10 cellular contexts compared by ENCODE assay signal in genomic region chr17:33234930-33235685, GRCh38. TPM values are rescaled to one million over a fixed set of nuclear protein-coding genes. Genes with fewer than 3 reads are reported as not detected.
DNase-seq lines count a peak whose midpoint lies in the region; ATAC-seq and TF ChIP-seq lines count a peak whose summit lies in the region.
"Had no signal": no experiment of that assay in that cellular context is flagged by ENCODE, and none has a peak within 500 bp of the region (broad histone marks: within the 10 kb centered on the region; RNA-seq: fewer than 3 reads in every experiment).

No MANE protein-coding gene starts in this region.

- no peak overlapping the region for H3K4me3 Mint-ChIP-seq in activated naive CD4-positive, alpha-beta T cell treated with anti-CD3 and anti-CD28 coated beads for 36 hours
- no peak overlapping the region for H3K4me3 Mint-ChIP-seq in activated naive CD4-positive, alpha-beta T cell treated with anti-CD3 and anti-CD28 coated beads, Interleukin-2, amount 10 ng/mL, durations not matched to agents 7 days and 5 days
- H3K4me3 Mint-ChIP-seq: activated B cell treated with CpG ODN at 0.5 μM for 24 hours; stimulated activated naive B cell treated with anti-CD40 and anti-IgM and Interleukin-4, amounts not matched to agents 10 μg/mL and 1 μg/mL and 100 μg/mL, for 72 hours had no signal

- ATAC-seq in HG03196 (IDR thresholded peaks at IDR 0.05; ENCODE audit: unreplicated experiment): no peak
- no peak for ATAC-seq in HG03442 (IDR thresholded peaks at IDR 0.05; ENCODE audit: unreplicated experiment)

- TF ChIP-seq EP300 in transverse colon (IDR thresholded peaks at IDR 0.05; ENCODE audit: low read depth): no peak

- H3K27me3 Mint-ChIP-seq in activated naive CD4-positive, alpha-beta T cell treated with anti-CD3 and anti-CD28 coated beads for 36 hours (ENCODE audit: low read depth): peaks cover 2% of the 10 kb centered on the region
- H3K27me3 Mint-ChIP-seq in activated naive CD4-positive, alpha-beta T cell treated with anti-CD3 and anti-CD28 coated beads, Interleukin-2, amount 10 ng/mL, durations not matched to agents 7 days and 5 days: peaks cover 1% of the 10 kb centered on the region

- no peak for TF ChIP-seq CTCF in brain microvascular endothelial cell (IDR thresholded peaks at IDR 0.05; ENCODE audit: low read depth, low read length, missing control alignments)
- no peak for TF ChIP-seq CTCF in transverse colon (IDR thresholded peaks at IDR 0.05)

- no peaks in the 10 kb centered on the region for H3K9me3 Mint-ChIP-seq in activated naive CD4-positive, alpha-beta T cell treated with anti-CD3 and anti-CD28 coated beads for 36 hours
- no peaks in the 10 kb centered on the region for H3K9me3 Mint-ChIP-seq in activated naive CD4-positive, alpha-beta T cell treated with anti-CD3 and anti-CD28 coated beads, Interleukin-2, amount 10 ng/mL, durations not matched to agents 7 days and 5 days
- H3K9me3 Mint-ChIP-seq: activated B cell treated with CpG ODN at 0.5 μM for 24 hours; stimulated activated naive B cell treated with anti-CD40 and anti-IgM and Interleukin-4, amounts not matched to agents 10 μg/mL and 1 μg/mL and 100 μg/mL, for 72 hours had no signal

- H3K4me3 ChIP-seq in brain microvascular endothelial cell (ENCODE audit: low read depth, low read length) (no peak overlapping the region), transverse colon (no peak overlapping the region)

- H3K27ac Mint-ChIP-seq in activated naive CD4-positive, alpha-beta T cell treated with anti-CD3 and anti-CD28 coated beads for 36 hours: no peak overlapping the region
- no peak overlapping the region for H3K27ac Mint-ChIP-seq in activated naive CD4-positive, alpha-beta T cell treated with anti-CD3 and anti-CD28 coated beads, Interleukin-2, amount 10 ng/mL, durations not matched to agents 7 days and 5 days
- H3K27ac Mint-ChIP-seq: activated B cell treated with CpG ODN at 0.5 μM for 24 hours; stimulated activated naive B cell treated with anti-CD40 and anti-IgM and Interleukin-4, amounts not matched to agents 10 μg/mL and 1 μg/mL and 100 μg/mL, for 72 hours had no signal

- H3K4me1 ChIP-seq in transverse colon: peaks cover 5 to 15% (median 10%) of the 10 kb centered on the region in 4 donors

- CTCF ChIA-PET in activated naive CD4-positive, alpha-beta T cell treated with anti-CD3 and anti-CD28 coated beads for 36 hours (lab: Charles Lee): no interaction called here
- CTCF ChIA-PET in activated naive CD4-positive, alpha-beta T cell treated with anti-CD3 and anti-CD28 coated beads, Interleukin-2, amount 10 ng/mL, durations not matched to agents 7 days and 5 days (lab: Charles Lee): no interaction called here

- H3K27ac ChIP-seq in brain microvascular endothelial cell (no peak overlapping the region), transverse colon (peak overlapping the region in 3 of 4 donors; percentile 27 to 74 (median 61))

- TF ChIP-seq POLR2A in transverse colon (IDR thresholded peaks at IDR 0.05): no peak

- in situ Hi-C loops in brain microvascular endothelial cell (cut with HindIII; ENCODE audit: low pct_ligation_motif_present, low sequenced_read_pairs): no loop called here
- in situ Hi-C loops in transverse colon (cut with MboI; ENCODE audit: low pct_ligation_motif_present in 1 of 4, low pct_unique_long_range_greater_than_20kb in 1 of 4, low sequenced_read_pairs in 3 of 4): loop anchor here in 1 of 4 donors (25.0 kb wide), 1 partner anchor 98 kb away; no protein-coding TSS in a partner anchor

- H3K4me1 Mint-ChIP-seq in activated naive CD4-positive, alpha-beta T cell treated with anti-CD3 and anti-CD28 coated beads for 36 hours (ENCODE audit: low read depth): no peaks in the 10 kb centered on the region
- H3K4me1 Mint-ChIP-seq in activated naive CD4-positive, alpha-beta T cell treated with anti-CD3 and anti-CD28 coated beads, Interleukin-2, amount 10 ng/mL, durations not matched to agents 7 days and 5 days: no peaks in the 10 kb centered on the region
- H3K4me1 Mint-ChIP-seq: activated B cell treated with CpG ODN at 0.5 μM for 24 hours; stimulated activated naive B cell treated with anti-CD40 and anti-IgM and Interleukin-4, amounts not matched to agents 10 μg/mL and 1 μg/mL and 100 μg/mL, for 72 hours had no signal

- 38 to 63% methylated on average over 3 to 6 of the region's 6 CpGs for WGBS in transverse colon (ENCODE audit: low coverage in 1 of 2), 2 donors

- intact Hi-C loops in activated naive CD4-positive, alpha-beta T cell treated with anti-CD3 and anti-CD28 coated beads for 36 hours (cut with micrococcal nuclease): no loop called here
- intact Hi-C loops in transverse colon (cut with DNase I; ENCODE audit: low total_unique reads): no loop called here

- H3K9me3 ChIP-seq in transverse colon: no peaks in the 10 kb centered on the region

- DNase-seq in activated naive CD4-positive, alpha-beta T cell treated with anti-CD3 and anti-CD28 coated beads for 36 hours: peak; percentile 5
- DNase-seq in activated naive CD4-positive, alpha-beta T cell treated with anti-CD3 and anti-CD28 coated beads, Interleukin-2, amount 10 ng/mL, durations not matched to agents 7 days and 5 days: no peak
- peak; percentile 92 for DNase-seq in brain microvascular endothelial cell
- DNase-seq in kidney tubule cell (ENCODE audit: low spot score): peak; percentile 89
- DNase-seq in transverse colon: peak; percentile 36
- no peak for DNase-seq in SKM-1 (lab: John Stamatoyannopoulos, UW; ENCODE audit: unreplicated experiment)
- DNase-seq: activated B cell treated with CpG ODN at 0.5 μM for 24 hours; stimulated activated naive B cell treated with anti-CD40 and anti-IgM and Interleukin-4, amounts not matched to agents 10 μg/mL and 1 μg/mL and 100 μg/mL, for 72 hours had no signal

- H3K36me3 ChIP-seq in brain microvascular endothelial cell (replicated peaks) (no peaks in the 10 kb centered on the region), transverse colon (no peaks in the 10 kb centered on the region)

- no peaks in the 10 kb centered on the region for H3K27me3 ChIP-seq in brain microvascular endothelial cell (replicated peaks)
- no peaks in the 10 kb centered on the region for H3K27me3 ChIP-seq in transverse colon

- no peaks in the 10 kb centered on the region for H3K36me3 Mint-ChIP-seq in activated naive CD4-positive, alpha-beta T cell treated with anti-CD3 and anti-CD28 coated beads for 36 hours (ENCODE audit: low read depth)
- no peaks in the 10 kb centered on the region for H3K36me3 Mint-ChIP-seq in activated naive CD4-positive, alpha-beta T cell treated with anti-CD3 and anti-CD28 coated beads, Interleukin-2, amount 10 ng/mL, durations not matched to agents 7 days and 5 days
- H3K36me3 Mint-ChIP-seq: stimulated activated naive B cell treated with anti-CD40 and anti-IgM and Interleukin-4, amounts not matched to agents 10 μg/mL and 1 μg/mL and 100 μg/mL, for 72 hours had no signal

RNA-seq across cellular contexts. Expression of gene ASIC2, which starts 58.0 kb away (rescaled TPM):
- not detected for total RNA-seq in activated naive CD4-positive, alpha-beta T cell treated with anti-CD3 and anti-CD28 coated beads for 36 hours
- under 1 TPM in 2 of 4 donors, not detected in 2; 0.16 to 0.55 TPM for total RNA-seq in transverse colon
- total RNA-seq: activated B cell treated with CpG ODN at 0.5 μM for 24 hours had no signal

Comparison
In these comparisons a context has a peak if more than half of its experiments do, and no peak if none do; other contexts are left out.
1. DNase-seq: peak in activated naive CD4-positive, alpha-beta T cell treated with anti-CD3 and anti-CD28 coated beads for 36 hours (single experiment), brain microvascular endothelial cell (single experiment), kidney tubule cell (single experiment) and transverse colon (single experiment); none in activated naive CD4-positive, alpha-beta T cell treated with anti-CD3 and anti-CD28 coated beads, Interleukin-2, amount 10 ng/mL, durations not matched to agents 7 days and 5 days (single experiment) and SKM-1 (single experiment).